In the genomic region with DNA sequence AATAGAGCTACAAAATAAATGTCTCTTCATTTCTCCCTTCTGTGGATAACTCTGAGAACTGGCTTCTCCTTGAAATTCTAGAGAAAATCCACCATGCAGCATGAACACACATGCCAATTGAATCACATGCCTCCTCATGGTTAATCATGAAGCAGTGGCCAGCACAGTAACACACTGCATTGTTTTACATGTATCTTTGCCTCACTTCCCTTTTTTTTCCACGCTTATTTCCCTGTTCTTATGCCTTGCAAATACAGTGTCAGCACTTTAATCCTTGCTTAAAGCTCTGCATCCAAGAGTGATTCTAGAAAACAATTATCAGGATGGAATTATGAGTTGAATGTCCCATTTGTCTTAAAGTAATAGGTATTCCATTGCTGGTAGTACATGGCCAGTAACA, we compare ENCODE assay signal across 34 cellular contexts. TPM values are rescaled to one million over a fixed set of nuclear protein-coding genes. Genes with fewer than 3 reads are reported as not detected.
A peak's percentile ranks its signal among the peaks of the same experiment; 100 is the strongest.
DNase-seq lines count a peak whose midpoint lies in the region; ATAC-seq, FAIRE-seq and TF ChIP-seq lines count a peak whose summit lies in the region.
"Had no signal": no experiment of that assay in that cellular context is flagged by ENCODE, and none has a peak within 500 bp of the region (broad histone marks: within the 10 kb centered on the region; RNA-seq: fewer than 3 reads in every experiment).

No MANE protein-coding gene starts in this region.

- TF ChIP-seq EP300 in K562 (IDR thresholded peaks at IDR 0.05; ENCODE audit: low read length) = no peak

- BruUV-seq in K562 (replicated peaks; lab: Mats Ljungman, UMichigan) (no TSS peak), A673 (replicated peaks; lab: Mats Ljungman, UMichigan) (no TSS peak)

- H3K36me3 ChIP-seq in right atrium auricular region (no peaks in the 10 kb centered on the region), K562 (ENCODE audit: control insufficient read depth, insufficient read depth, low read length) (no peaks in the 10 kb centered on the region), upper lobe of right lung (no peaks in the 10 kb centered on the region), A673 (ENCODE audit: insufficient read depth, low read length, poor library complexity, severe bottlenecking) (no peaks in the 10 kb centered on the region)
- H3K36me3 ChIP-seq: spleen had no signal

- H4K20me1 ChIP-seq in K562 (replicated peaks; ENCODE audit: control insufficient read depth, insufficient read depth, low read length) = no peaks in the 10 kb centered on the region

- H3K79me2 ChIP-seq in K562 (ENCODE audit: control insufficient read depth, insufficient read depth, low read length) = no peaks in the 10 kb centered on the region
- H3K79me2 ChIP-seq: hepatocyte had no signal

- peak; percentile 43 for DNase-seq in right atrium auricular region (ENCODE audit: low spot score)
- no peak for DNase-seq in right cardiac atrium
- peak; percentile 11 for DNase-seq in NOMO-1 treated with dmso at 0.1 percent for 144 hours (lab: John Stamatoyannopoulos, UW; ENCODE audit: unreplicated experiment)
- DNase-seq in K562 (ENCODE audit: extremely low read depth in 1 of 4, low spot score in 3 of 4) = no peak
- no peak for DNase-seq in upper lobe of right lung
- no peak for DNase-seq in A673 (ENCODE audit: low spot score)
- DNase-seq in head of caudate nucleus = no peak
- DNase-seq: activated CD4-positive, alpha-beta T cell treated with anti-CD3 and anti-CD28 coated beads for 1 hour; activated CD8-positive, alpha-beta T cell treated with anti-CD3 and anti-CD28 coated beads, Interleukin-2, amount 10 ng/mL, durations not matched to agents 7 days and 5 days; activated effector memory CD4-positive, alpha-beta T cell treated with anti-CD3 and anti-CD28 coated beads, Interleukin-2, amount 50 U/mL, for 16 hours; activated naive CD8-positive, alpha-beta T cell treated with anti-CD3 and anti-CD28 coated beads, Interleukin-2, amount 10 ng/mL, durations not matched to agents 7 days and 5 days; activated T-cell treated with anti-CD3 and anti-CD28 coated beads for 4 hours; COR-L47; DMS79 treated with DMSO at 0.1 percent for 48 hours; effector CD4-positive, alpha-beta T cell; foreskin keratinocyte; left colon; MM.1S; naive B cell; NCI-H1694; NCI-H2171; NCI-H524; retina; RPMI8226; spleen; stimulated activated CD4-positive, alpha-beta T cell treated with anti-CD3 and anti-CD28 coated beads, Interleukin-4, amount 100 ng/mL, for 1 hour; SW 1271 had no signal

- H3K9me3 ChIP-seq in right atrium auricular region (no peaks in the 10 kb centered on the region), right cardiac atrium (ENCODE audit: control insufficient read depth, low read length) (no peaks in the 10 kb centered on the region), K562 (replicated peaks; ENCODE audit: control insufficient read depth, insufficient read depth, low read depth, low read length) (no peaks in the 10 kb centered on the region), upper lobe of right lung (no peaks in the 10 kb centered on the region), A673 (ENCODE audit: low read depth, low read length, poor library complexity, severe bottlenecking) (no peaks in the 10 kb centered on the region)
- H3K9me3 ChIP-seq: spleen had no signal

- TF ChIP-seq CTCF in right atrium auricular region (IDR thresholded peaks at IDR 0.05) (no peak), K562 (IDR thresholded peaks at IDR 0.05 in 2 of 3, conservative IDR thresholded peaks at IDR 0.05 in 1 of 3; ENCODE audit: insufficient read depth in 2 of 3, low read depth in 1 of 3, low read length in 3 of 3) (no peak), upper lobe of right lung (IDR thresholded peaks at IDR 0.05) (no peak), A673 (conservative IDR thresholded peaks at IDR 0.05; ENCODE audit: low read depth, low read length) (no peak)

- POLR2A ChIA-PET in K562 (lab: Yijun Ruan, JAX) = no interaction called here
- POLR2A ChIA-PET in A673 (lab: Charles Lee; ENCODE audit: low non-redundant PET) = interaction anchor here (0.6 kb wide), 1 partner anchor 1105 kb away, joined by 3 read pairs; no protein-coding TSS in a partner anchor

- intact Hi-C loops in right cardiac atrium (cut with DNase I) = no loop called here
- intact Hi-C loops in K562 (cut with micrococcal nuclease) = no loop called here
- intact Hi-C loops in upper lobe of right lung (cut with DNase I) = no loop called here
- intact Hi-C loops in A673 (cut with micrococcal nuclease; ENCODE audit: unreplicated experiment) = no loop called here
- intact Hi-C loops in head of caudate nucleus (cut with DNase I) = no loop called here

- H3K27ac ChIP-seq in right atrium auricular region (no peak overlapping the region), right cardiac atrium (ENCODE audit: low read length) (no peak overlapping the region), K562 (ENCODE audit: extremely low read depth, low read depth, low read length) (no peak overlapping the region), upper lobe of right lung (no peak overlapping the region), A673 (ENCODE audit: low read depth, low read length, poor library complexity, severe bottlenecking) (no peak overlapping the region)
- H3K27ac ChIP-seq: foreskin keratinocyte, hepatocyte had no signal

- CTCF ChIA-PET in K562 (lab: Yijun Ruan, JAX; ENCODE audit: low intra/inter-chr PET ratio) = no interaction called here
- CTCF ChIA-PET in A673 (lab: Charles Lee) = no interaction called here

- ATAC-seq in right cardiac atrium (no peak), K562 (no peak), upper lobe of right lung (peak; percentile 73), HG02840 (IDR thresholded peaks at IDR 0.05; ENCODE audit: low FRiP score, unreplicated experiment) (no peak)
- ATAC-seq: activated CD8-positive, alpha-beta T cell treated with anti-CD3 and anti-CD28 coated beads, Interleukin-2, amount 10 ng/mL, durations not matched to agents 7 days and 5 days; foreskin keratinocyte; HCT116; left colon; stimulated activated memory B cell treated with anti-CD40 and anti-IgM and Interleukin-4, amounts not matched to agents 10 μg/mL and 1 μg/mL and 100 μg/mL, for 72 hours had no signal

- H3K4me3 ChIP-seq in right atrium auricular region = no peak overlapping the region
- no peak overlapping the region for H3K4me3 ChIP-seq in right cardiac atrium (ENCODE audit: low read length)
- H3K4me3 ChIP-seq in K562 = no peak overlapping the region
- no peak overlapping the region for H3K4me3 ChIP-seq in upper lobe of right lung
- H3K4me3 ChIP-seq in A673 (ENCODE audit: low read depth, low read length, poor library complexity, severe bottlenecking) = no peak overlapping the region
- H3K4me3 ChIP-seq: hepatocyte, spleen had no signal

- H3K9ac ChIP-seq in K562 (ENCODE audit: insufficient read depth in 1 of 2, low read depth in 2 of 2, low read length in 2 of 2) = no peak overlapping the region

- H3K9me1 ChIP-seq in K562 (ENCODE audit: control insufficient read depth, insufficient read depth, low read length) = no peaks in the 10 kb centered on the region

- H3K27me3 ChIP-seq in right atrium auricular region (no peaks in the 10 kb centered on the region), right cardiac atrium (ENCODE audit: control insufficient read depth, insufficient read depth) (no peaks in the 10 kb centered on the region), K562 (ENCODE audit: control insufficient read depth in 2 of 2, insufficient read depth in 2 of 2, low read length in 2 of 2) (peaks cover 3 to 28% of the 10 kb centered on the region in 2 experiments; a peak in 4 of 5 replicates), upper lobe of right lung (no peaks in the 10 kb centered on the region), A673 (replicated peaks; ENCODE audit: insufficient read depth, low read depth, low read length, poor library complexity) (no peaks in the 10 kb centered on the region)
- H3K27me3 ChIP-seq: hepatocyte had no signal

- H2AFZ ChIP-seq in K562 (ENCODE audit: low read depth, low read length) = no peak overlapping the region
- H2AFZ ChIP-seq: hepatocyte had no signal

- H3K4me2 ChIP-seq in K562 (ENCODE audit: insufficient read depth, low read length) = no peak overlapping the region
- H3K4me2 ChIP-seq: hepatocyte had no signal

- in situ Hi-C loops in K562 (cut with MboI) = no loop called here

- FAIRE-seq in K562 (lab: Jason Lieb, UNC) = no peak
- FAIRE-seq: A204.1 had no signal

- H3K4me1 ChIP-seq in right atrium auricular region (peaks cover 0 to 4% of the 10 kb centered on the region in 2 donors), right cardiac atrium (ENCODE audit: control insufficient read depth, insufficient read depth, low read length) (peaks cover 2% of the 10 kb centered on the region), K562 (replicated peaks in 1 of 2; ENCODE audit: control insufficient read depth in 2 of 2, insufficient read depth in 2 of 2, low read length in 2 of 2) (no peaks in the 10 kb centered on the region), upper lobe of right lung (peaks cover 3% of the 10 kb centered on the region), A673 (ENCODE audit: insufficient read depth, low read length, poor library complexity, severe bottlenecking) (no peaks in the 10 kb centered on the region)
- H3K4me1 ChIP-seq: foreskin keratinocyte had no signal

- TF ChIP-seq POLR2A in K562 (conservative IDR thresholded peaks at IDR 0.05) = no peak

- TF ChIP-seq RAD21 in K562 (CRISPR knock-in tag; conservative IDR thresholded peaks at IDR 0.05 in 1 of 2, IDR thresholded peaks at IDR 0.05 in 1 of 2) = no peak

- WGBS in right cardiac atrium = 66% methylated on average over 1 of the region's 1 CpG
- WGBS in K562 (ENCODE audit: insufficient coverage, low coverage, missing lambda C conversion rate) = 0% methylated on average over 1 of the region's 1 CpG

RNA-seq across cellular contexts. Expression of gene ZBTB7C, which starts 50.3 kb away (rescaled TPM):
- 1 to 10 TPM; 1.8 to 7.7 TPM for total RNA-seq in right atrium auricular region
- total RNA-seq in right cardiac atrium = 1 to 10 TPM; 1.8 to 3.7 (median 2.6) TPM
- 0.88 TPM for polyA plus RNA-seq in right cardiac atrium
- not detected in 2 replicates for total RNA-seq in K562 (2011; cell fraction: chromatin; rRNA removed; ENCODE audit: low replicate concordance)
- not detected in 2 replicates for total RNA-seq in K562 (2011; cell fraction: nucleolus; rRNA removed)
- not detected in 2 replicates for total RNA-seq in K562 (2011; cell fraction: nucleoplasm; rRNA removed)
- not detected in 2 replicates for total RNA-seq in K562 (2014; rRNA removed)
- total RNA-seq in K562 (2014; rRNA removed; fragmentation: Illumina TruSeq; extraction: Trizol) = not detected in 2 replicates
- not detected in 2 replicates for total RNA-seq in K562 (2015; rRNA removed; fragmentation: Illumina TruSeq; extraction: Trizol)
- not detected in 2 replicates for total RNA-seq in K562 (2021)
- polyA plus RNA-seq in K562 (2011; rRNA removed) = not detected in 2 replicates
- polyA plus RNA-seq in K562 (2011; cell fraction: cytosol; rRNA removed) = not detected in 2 replicates
- polyA plus RNA-seq in K562 (2011; cell fraction: nucleus; rRNA removed) = not detected in 2 replicates
- polyA plus RNA-seq in K562 (2012) = 0.01 TPM in 1 of 2 replicates, not detected in the other
- not detected in 2 replicates for polyA plus RNA-seq in K562 (2014; fragmentation: Illumina TruSeq; extraction: Trizol)
- not detected for polyA plus RNA-seq in K562 (2014; fragmentation: Nextera tagmentation; extraction: Ambion mirVana)
- not detected in 2 replicates for polyA plus RNA-seq in K562 (2014; rRNA removed)
- not detected in 2 replicates for polyA minus RNA-seq in K562 (2011; rRNA and poly(A)+ RNA removed)
- polyA minus RNA-seq in K562 (2011; cell fraction: cytosol; rRNA and poly(A)+ RNA removed) = not detected in 2 replicates
- not detected in 2 replicates for polyA minus RNA-seq in K562 (2011; cell fraction: nucleus; rRNA and poly(A)+ RNA removed)
- total RNA-seq in upper lobe of right lung = 17.7 TPM
- total RNA-seq in A673 (2021) = 0.07 and 0.32 TPM in 2 replicates
- total RNA-seq: activated CD8-positive, alpha-beta T cell treated with anti-CD3 and anti-CD28 coated beads, Interleukin-2, amount 10 ng/mL, durations not matched to agents 7 days and 5 days; activated naive CD8-positive, alpha-beta T cell treated with anti-CD3 and anti-CD28 coated beads, Interleukin-2, amount 10 ng/mL, durations not matched to agents 7 days and 5 days had no signal
- polyA plus RNA-seq: BJ, IgD-negative memory B cell had no signal

Comparison
In these comparisons a context has a peak if more than half of its experiments do, and no peak if none do; other contexts are left out.
1. DNase-seq: peak in right atrium auricular region (single experiment) and NOMO-1 treated with dmso at 0.1 percent for 144 hours (single experiment); none in right cardiac atrium (0 of 3), K562 (0 of 4), upper lobe of right lung (single experiment), A673 (single experiment) and head of caudate nucleus (0 of 42).